ENCODE assay signal across 8 cellular contexts in genomic region chr15:89206908-89207331, GRCh38. TPM values are rescaled to one million over a fixed set of nuclear protein-coding genes. Genes with fewer than 3 reads are reported as not detected.
DNase-seq lines count a peak whose midpoint lies in the region; ATAC-seq and TF ChIP-seq lines count a peak whose summit lies in the region.

No MANE protein-coding gene starts in this region.

- H3K36me3 ChIP-seq in endodermal cell (ENCODE audit: control insufficient read depth, insufficient read depth, low read length): no peaks in the 10 kb centered on the region

- H3K36me3 Mint-ChIP-seq in activated CD8-positive, alpha-beta memory T cell treated with anti-CD3 and anti-CD28 coated beads, Interleukin-2, amount 10 ng/mL, durations not matched to agents 7 days and 5 days: peaks cover 1% of the 10 kb centered on the region
- no peaks in the 10 kb centered on the region for H3K36me3 Mint-ChIP-seq in endodermal cell (ENCODE audit: low read depth)

- in situ Hi-C loops in ACHN (cut with HindIII; ENCODE audit: low pct_ligation_motif_present, low pct_unique_long_range_greater_than_20kb, low sequenced_read_pairs): no loop called here

- peaks cover 36% of the 10 kb centered on the region for H3K4me1 Mint-ChIP-seq in activated CD8-positive, alpha-beta memory T cell treated with anti-CD3 and anti-CD28 coated beads, Interleukin-2, amount 10 ng/mL, durations not matched to agents 7 days and 5 days
- peaks cover 3% of the 10 kb centered on the region for H3K4me1 Mint-ChIP-seq in endodermal cell

- TF ChIP-seq CTCF in endodermal cell (conservative IDR thresholded peaks at IDR 0.05): peak; percentile 99

- no peaks in the 10 kb centered on the region for H3K9me3 ChIP-seq in endodermal cell (ENCODE audit: control insufficient read depth, low read length)

- H3K9me3 Mint-ChIP-seq in activated CD8-positive, alpha-beta memory T cell treated with anti-CD3 and anti-CD28 coated beads, Interleukin-2, amount 10 ng/mL, durations not matched to agents 7 days and 5 days (ENCODE audit: low read depth): no peaks in the 10 kb centered on the region
- no peaks in the 10 kb centered on the region for H3K9me3 Mint-ChIP-seq in endodermal cell

- WGBS in endodermal cell (ENCODE audit: insufficient coverage in 1 of 2, insufficient read length in 1 of 2), 2 experiments: 18 to 36% methylated on average over 6 to 14 of the region's 14 CpGs

- H3K27me3 ChIP-seq in endodermal cell (ENCODE audit: control insufficient read depth, insufficient read depth, low read length, poor library complexity, severe bottlenecking): no peaks in the 10 kb centered on the region

- no peak overlapping the region for H3K4me3 Mint-ChIP-seq in activated CD8-positive, alpha-beta memory T cell treated with anti-CD3 and anti-CD28 coated beads, Interleukin-2, amount 10 ng/mL, durations not matched to agents 7 days and 5 days
- H3K4me3 Mint-ChIP-seq in endodermal cell: no peak overlapping the region

- DNase-seq in ACHN (peak; percentile 65), NOMO-1 treated with dmso at 0.1 percent for 144 hours (lab: John Stamatoyannopoulos, UW; ENCODE audit: unreplicated experiment) (peak; percentile 21), endodermal cell (peak; percentile 96), mucosa of gallbladder (ENCODE audit: low spot score) (peak; percentile 63)
- peak; percentile 76 for DNase-seq in activated CD8-positive, alpha-beta memory T cell treated with anti-CD3 and anti-CD28 coated beads, Interleukin-2, amount 10 ng/mL, durations not matched to agents 7 days and 5 days
- peak; percentile 40 for DNase-seq in stimulated activated CD8-positive, alpha-beta memory T cell treated with anti-CD3 and anti-CD28 coated beads, Interleukin-4, amount 100 ng/mL, for 1 hour (ENCODE audit: low read depth in 2 of 2, low spot score in 1 of 2)

- ATAC-seq in GM18858 (IDR thresholded peaks at IDR 0.05; ENCODE audit: unreplicated experiment) (peak; percentile 53), HG03378 (IDR thresholded peaks at IDR 0.05; ENCODE audit: unreplicated experiment) (peak; percentile 54)
- ATAC-seq in activated CD8-positive, alpha-beta memory T cell treated with anti-CD3 and anti-CD28 coated beads, Interleukin-2, amount 10 ng/mL, durations not matched to agents 7 days and 5 days: peak; percentile 73

- peaks cover 7% of the 10 kb centered on the region for H3K27me3 Mint-ChIP-seq in activated CD8-positive, alpha-beta memory T cell treated with anti-CD3 and anti-CD28 coated beads, Interleukin-2, amount 10 ng/mL, durations not matched to agents 7 days and 5 days
- H3K27me3 Mint-ChIP-seq in endodermal cell (ENCODE audit: insufficient read depth): peaks cover 4% of the 10 kb centered on the region

- CTCF ChIA-PET in activated CD8-positive, alpha-beta memory T cell treated with anti-CD3 and anti-CD28 coated beads, Interleukin-2, amount 10 ng/mL, durations not matched to agents 7 days and 5 days (lab: Charles Lee): interaction anchor here (0.6 to 5.6 kb wide), 67 partner anchors 10 to 739 kb away, joined by 3 to 108 read pairs (median 6); partner anchors contain the start of genes ABHD2, FANCI, MRPL46 and MRPS11

- H3K27ac ChIP-seq in endodermal cell (ENCODE audit: low read depth, low read length): no peak overlapping the region

- no peaks in the 10 kb centered on the region for H3K4me1 ChIP-seq in endodermal cell (ENCODE audit: control insufficient read depth, insufficient read depth, low read length)

- no peak overlapping the region for H3K27ac Mint-ChIP-seq in activated CD8-positive, alpha-beta memory T cell treated with anti-CD3 and anti-CD28 coated beads, Interleukin-2, amount 10 ng/mL, durations not matched to agents 7 days and 5 days
- H3K27ac Mint-ChIP-seq in endodermal cell: no peak overlapping the region

- no peak overlapping the region for H3K9ac ChIP-seq in endodermal cell (ENCODE audit: extremely low read depth, low read length, poor library complexity, severe bottlenecking)

- H3K4me3 ChIP-seq in endodermal cell (ENCODE audit: low read length): no peak overlapping the region

RNA-seq across cellular contexts. Expression of gene RLBP1, which starts 14.5 kb away (rescaled TPM):
- total RNA-seq in activated CD8-positive, alpha-beta memory T cell treated with anti-CD3 and anti-CD28 coated beads, Interleukin-2, amount 10 ng/mL, durations not matched to agents 7 days and 5 days: not detected
- not detected for total RNA-seq in endodermal cell
- polyA plus RNA-seq in endodermal cell (2013, experiment 1 of 2): not detected
- polyA plus RNA-seq in endodermal cell (2013, experiment 2 of 2): 0.41 TPM
- total RNA-seq in mucosa of gallbladder: not detected

RNA-seq across cellular contexts. Expression of gene FANCI, which starts 36.9 kb away (rescaled TPM):
- total RNA-seq in activated CD8-positive, alpha-beta memory T cell treated with anti-CD3 and anti-CD28 coated beads, Interleukin-2, amount 10 ng/mL, durations not matched to agents 7 days and 5 days: 100 to 1,000 TPM; 206 to 236 TPM
- total RNA-seq in endodermal cell (100 to 1,000 TPM in 1 of 2 donors, 10 to 100 TPM in 1; 94.5 to 173 TPM), mucosa of gallbladder (6.2 TPM)
- polyA plus RNA-seq in endodermal cell (2013, experiment 1 of 2): 88.2 TPM
- polyA plus RNA-seq in endodermal cell (2013, experiment 2 of 2): 86.2 TPM

Comparison
In these comparisons a context has a peak if more than half of its experiments do, and no peak if none do; other contexts are left out.
1. DNase-seq: peak in every context shown above with its lines; median percentile 96 in endodermal cell; 76 in activated CD8-positive, alpha-beta memory T cell treated with anti-CD3 and anti-CD28 coated beads, Interleukin-2, amount 10 ng/mL, durations not matched to agents 7 days and 5 days; 65 in ACHN; 63 in mucosa of gallbladder; 40 in stimulated activated CD8-positive, alpha-beta memory T cell treated with anti-CD3 and anti-CD28 coated beads, Interleukin-4, amount 100 ng/mL, for 1 hour; 21 in NOMO-1 treated with dmso at 0.1 percent for 144 hours.
2. RNA of gene FANCI, which starts 36.9 kb away (total RNA-seq): 206 to 236 TPM in activated CD8-positive, alpha-beta memory T cell treated with anti-CD3 and anti-CD28 coated beads, Interleukin-2, amount 10 ng/mL, durations not matched to agents 7 days and 5 days and 94.5 to 173 TPM in endodermal cell; 6.2 TPM in mucosa of gallbladder (single experiment); every median in the first group is over 10 times any median in the second.
3. Peak in every context shown above with its lines, with median percentiles within 50 percentile points of each other: ATAC-seq.